In genomic region chrX:133670394-133670793, GRCh38 we compare ENCODE assay signal across 9 cellular contexts.
DNase-seq lines count a peak whose midpoint lies in the region; ATAC-seq and TF ChIP-seq lines count a peak whose summit lies in the region.
"Had no signal": no experiment of that assay in that cellular context is flagged by ENCODE, and none has a peak within 500 bp of the region (broad histone marks: within the 10 kb centered on the region; RNA-seq: fewer than 3 reads in every experiment).

No MANE protein-coding gene starts in this region.

- H3K4me2 ChIP-seq in mesendoderm (ENCODE audit: low read length) = no peak overlapping the region

- no peak overlapping the region for H3K27ac Mint-ChIP-seq in T-helper 2 cell treated with Interferon-gamma antibody and Interleukin-4, amounts not matched to agents 5 μg/mL and 100 μg/mL, for 36 hours
- H3K27ac Mint-ChIP-seq: activated T-cell treated with anti-CD3 and anti-CD28 coated beads, Interleukin-2, amount 50 U/mL, for 72 hours had no signal

- H3K23ac ChIP-seq in mesendoderm (ENCODE audit: low read length) = no peak overlapping the region

- no peak for TF ChIP-seq POLR2A in heart left ventricle (IDR thresholded peaks at IDR 0.05)

- H3K9ac ChIP-seq in mesendoderm (ENCODE audit: low read length) = no peak overlapping the region

- H2BK5ac ChIP-seq in mesendoderm (ENCODE audit: low read length) = no peak overlapping the region

- no peak overlapping the region for H3K4me3 ChIP-seq in heart left ventricle
- no peak overlapping the region for H3K4me3 ChIP-seq in mesendoderm (ENCODE audit: low read length)

- no peak overlapping the region for H2AK5ac ChIP-seq in mesendoderm (ENCODE audit: low read length)

- H3K27me3 Mint-ChIP-seq in T-helper 2 cell treated with Interferon-gamma antibody and Interleukin-4, amounts not matched to agents 5 μg/mL and 100 μg/mL, for 36 hours (ENCODE audit: low read depth) = no peaks in the 10 kb centered on the region

- ATAC-seq in heart left ventricle (no peak), Right ventricle myocardium inferior (no peak), GM19328 (IDR thresholded peaks at IDR 0.05; ENCODE audit: unreplicated experiment) (no peak)
- ATAC-seq: activated T-cell treated with anti-CD3 and anti-CD28 coated beads, Interleukin-2, amount 50 U/mL, for 72 hours had no signal

- H3K9me3 Mint-ChIP-seq in T-helper 2 cell treated with Interferon-gamma antibody and Interleukin-4, amounts not matched to agents 5 μg/mL and 100 μg/mL, for 36 hours = no peaks in the 10 kb centered on the region
- H3K9me3 Mint-ChIP-seq: activated T-cell treated with anti-CD3 and anti-CD28 coated beads, Interleukin-2, amount 50 U/mL, for 72 hours had no signal

- H3K36me3 ChIP-seq in heart left ventricle (no peaks in the 10 kb centered on the region), mesendoderm (ENCODE audit: control insufficient read depth, insufficient read depth, low read length) (no peaks in the 10 kb centered on the region)

- H3K27ac ChIP-seq in heart left ventricle = no peak overlapping the region
- no peak overlapping the region for H3K27ac ChIP-seq in mesendoderm (ENCODE audit: low read depth, low read length)

- DNase-seq in heart left ventricle (no peak), Right ventricle myocardium inferior (ENCODE audit: missing footprints) (no peak), NCI-H345 treated with DMSO at 0.1 percent for 48 hours (lab: John Stamatoyannopoulos, UW; ENCODE audit: unreplicated experiment) (peak; percentile 5), dermis blood vessel endothelial cell (peak; percentile 44), mesendoderm (peak; percentile 44), cerebellar nuclear complex (lab: John Stamatoyannopoulos, UW) (no peak)
- no peak for DNase-seq in T-helper 2 cell treated with Interferon-gamma antibody and Interleukin-4, amounts not matched to agents 5 μg/mL and 100 μg/mL, for 36 hours (ENCODE audit: low spot score)

- H3K36me3 Mint-ChIP-seq in T-helper 2 cell treated with Interferon-gamma antibody and Interleukin-4, amounts not matched to agents 5 μg/mL and 100 μg/mL, for 36 hours (ENCODE audit: low read depth) = no peaks in the 10 kb centered on the region

- H3K56ac ChIP-seq in mesendoderm (ENCODE audit: low read length) = no peak overlapping the region

- H3K4me3 Mint-ChIP-seq in T-helper 2 cell treated with Interferon-gamma antibody and Interleukin-4, amounts not matched to agents 5 μg/mL and 100 μg/mL, for 36 hours = no peak overlapping the region
- H3K4me3 Mint-ChIP-seq: activated T-cell treated with anti-CD3 and anti-CD28 coated beads, Interleukin-2, amount 50 U/mL, for 72 hours had no signal

- no peak overlapping the region for H3K4ac ChIP-seq in mesendoderm (ENCODE audit: low read depth, low read length)

- WGBS in heart left ventricle, 4 donors = 2 to 6% (median 4%) methylated on average over 4 of the region's 4 CpGs
- WGBS in mesendoderm (ENCODE audit: extremely low coverage, insufficient coverage, low lambda C conversion rate) = no CpG with 5 or more reads among the region's 4 CpGs

- H2BK120ac ChIP-seq in mesendoderm (ENCODE audit: low read depth, low read length) = no peak overlapping the region

- H3K27me3 ChIP-seq in heart left ventricle (peaks cover 0 to 17% (median 0%) of the 10 kb centered on the region in 9 donors), mesendoderm (ENCODE audit: insufficient read depth, low read length, poor library complexity) (no peaks in the 10 kb centered on the region)

- H3K4me1 ChIP-seq in heart left ventricle = no peaks in the 10 kb centered on the region
- H3K4me1 ChIP-seq in mesendoderm (ENCODE audit: control insufficient read depth, low read depth, low read length) = no peaks in the 10 kb centered on the region

- no peaks in the 10 kb centered on the region for H3K79me2 ChIP-seq in mesendoderm (ENCODE audit: control insufficient read depth, insufficient read depth, low read length)

- no peaks in the 10 kb centered on the region for H3K9me3 ChIP-seq in heart left ventricle

- H4K8ac ChIP-seq in mesendoderm (ENCODE audit: low read depth, low read length) = no peak overlapping the region

- H4K5ac ChIP-seq in mesendoderm (ENCODE audit: low read length) = no peak overlapping the region

- H3K18ac ChIP-seq in mesendoderm (ENCODE audit: low read length) = no peak overlapping the region

- no peaks in the 10 kb centered on the region for H3K4me1 Mint-ChIP-seq in T-helper 2 cell treated with Interferon-gamma antibody and Interleukin-4, amounts not matched to agents 5 μg/mL and 100 μg/mL, for 36 hours (ENCODE audit: low read depth)

- H2BK15ac ChIP-seq in mesendoderm (replicated peaks; ENCODE audit: low read depth) = no peak overlapping the region

- no peaks in the 10 kb centered on the region for H3K79me1 ChIP-seq in mesendoderm (ENCODE audit: low read length)

- intact Hi-C loops in heart left ventricle (cut with DNase I) = loop anchor here (2.0 to 10.0 kb wide), 7 partner anchors 333 to 696 kb away; no protein-coding TSS in a partner anchor
- intact Hi-C loops in Right ventricle myocardium inferior (cut with DNase I) = loop anchor here (10.0 kb wide), 1 partner anchor 696 kb away; no protein-coding TSS in a partner anchor

- TF ChIP-seq CTCF in heart left ventricle (IDR thresholded peaks at IDR 0.05) = peak; percentile 47 to 72 (median 66)

Comparison
In these comparisons a context has a peak if more than half of its experiments do, and no peak if none do; other contexts are left out.
1. DNase-seq: peak in NCI-H345 treated with DMSO at 0.1 percent for 48 hours (single experiment), dermis blood vessel endothelial cell (single experiment) and mesendoderm (single experiment); none in heart left ventricle (0 of 5), Right ventricle myocardium inferior (single experiment), cerebellar nuclear complex (0 of 2) and T-helper 2 cell treated with Interferon-gamma antibody and Interleukin-4, amounts not matched to agents 5 μg/mL and 100 μg/mL, for 36 hours (single experiment).